In the genomic region with DNA sequence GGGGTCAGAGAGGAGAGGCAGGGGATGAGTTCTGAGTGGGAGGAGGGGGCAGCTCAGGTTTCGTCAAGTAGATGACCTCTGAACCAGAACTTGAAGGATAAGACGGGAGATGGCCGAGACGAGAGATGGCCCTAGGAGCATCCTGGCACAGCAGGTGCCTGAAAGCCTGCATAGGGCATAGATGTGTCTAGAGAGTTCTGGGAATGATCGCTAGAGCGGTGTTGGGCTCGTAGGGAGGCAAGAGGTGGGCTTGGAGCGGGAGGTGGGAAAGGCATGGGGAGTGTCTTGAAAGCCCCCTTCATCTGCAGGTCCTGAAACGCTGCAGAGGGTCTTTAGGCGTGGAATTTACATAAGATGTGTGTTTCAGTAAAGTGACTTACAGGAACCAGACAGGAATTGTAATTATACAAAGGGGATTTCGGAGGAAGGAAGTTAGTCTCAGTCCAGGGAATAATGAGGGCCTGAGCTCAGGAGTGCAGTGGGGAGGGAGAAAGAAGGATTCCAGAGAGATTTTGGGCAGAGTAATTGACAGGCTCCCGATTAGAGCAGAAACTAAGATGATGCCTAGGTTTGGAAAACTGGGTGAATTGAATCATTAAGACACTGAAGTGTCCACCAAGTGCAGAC, we compare ENCODE assay signal across 16 cellular contexts. TPM values are rescaled to one million over a fixed set of nuclear protein-coding genes. Genes with fewer than 3 reads are reported as not detected.
"Had no signal": no experiment of that assay in that cellular context is flagged by ENCODE, and none has a peak within 500 bp of the region (broad histone marks: within the 10 kb centered on the region; RNA-seq: fewer than 3 reads in every experiment).

No MANE protein-coding gene starts in this region.

- H3K27me3 ChIP-seq: foreskin keratinocyte had no signal

- DNase-seq: activated B cell treated with CpG ODN at 0.5 μM for 24 hours; activated CD4-positive, alpha-beta memory T cell treated with anti-CD3 and anti-CD28 coated beads, Interleukin-2, amount 10 ng/mL, durations not matched to agents 7 days and 5 days; activated CD4-positive, alpha-beta T cell treated with anti-CD3 and anti-CD28 coated beads for 4 hours; activated CD8-positive, alpha-beta memory T cell treated with anti-CD3 and anti-CD28 coated beads, Interleukin-2, amount 10 ng/mL, durations not matched to agents 7 days and 5 days; effector CD8-positive, alpha-beta T cell; foreskin keratinocyte; midbrain; nephron progenitor cell; occipital lobe; posterior cingulate gyrus; retina; T-helper 1 cell; T-helper 9 cell had no signal

- H3K9me3 ChIP-seq: suprapubic skin had no signal

- H3K27ac ChIP-seq: foreskin keratinocyte had no signal

- H3K36me3 ChIP-seq: suprapubic skin had no signal

- H3K4me3 ChIP-seq: suprapubic skin had no signal

- FAIRE-seq: bronchial epithelial cell had no signal

- ATAC-seq: activated CD8-positive, alpha-beta memory T cell treated with anti-CD3 and anti-CD28 coated beads, Interleukin-2, amount 10 ng/mL, durations not matched to agents 7 days and 5 days had no signal

RNA-seq across cellular contexts. Expression of a gene that starts 43.3 kb away (rescaled TPM):
- total RNA-seq: activated B cell treated with CpG ODN at 0.5 μM for 24 hours; activated CD8-positive, alpha-beta memory T cell treated with anti-CD3 and anti-CD28 coated beads, Interleukin-2, amount 10 ng/mL, durations not matched to agents 7 days and 5 days; foreskin keratinocyte had no signal
- polyA plus RNA-seq: fibroblast of lung, foreskin keratinocyte had no signal
